Comparison of ENCODE assay signal across 8 cellular contexts in the genomic region with DNA sequence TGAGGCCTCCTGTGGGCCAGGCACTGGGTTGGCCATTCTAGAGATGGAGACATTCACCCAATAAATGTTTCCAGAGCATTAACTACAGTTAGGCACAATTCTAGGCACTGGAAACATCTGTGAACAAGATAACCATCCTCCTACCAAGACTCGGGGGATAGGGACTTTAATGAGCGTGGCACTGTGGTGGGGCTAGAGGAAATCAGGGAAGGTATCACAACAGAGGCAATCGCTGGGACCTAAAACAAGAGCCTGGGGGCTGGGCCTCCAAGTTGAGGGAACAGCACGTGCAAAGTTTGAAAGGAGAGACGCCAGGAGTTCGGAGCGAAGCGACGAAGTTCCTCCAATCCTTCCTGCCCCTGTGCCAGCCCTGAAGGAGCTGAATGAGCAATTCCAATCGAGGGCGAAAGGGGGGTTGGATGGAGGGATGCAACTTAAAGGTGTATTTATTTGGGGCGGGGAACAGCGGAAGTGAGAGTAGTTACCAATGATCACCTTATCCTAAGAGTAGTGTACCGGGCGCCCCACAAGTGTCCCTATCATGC. TPM values are rescaled to one million over a fixed set of nuclear protein-coding genes. Genes with fewer than 3 reads are reported as not detected.
DNase-seq lines count a peak whose midpoint lies in the region; ATAC-seq and TF ChIP-seq lines count a peak whose summit lies in the region.

No MANE protein-coding gene starts in this region.

- no peaks in the 10 kb centered on the region for H3K27me3 Mint-ChIP-seq in activated naive CD8-positive, alpha-beta T cell treated with anti-CD3 and anti-CD28 coated beads, Interleukin-2, amount 10 ng/mL, durations not matched to agents 7 days and 5 days

- TF ChIP-seq CTCF in left ventricle myocardium inferior (IDR thresholded peaks at IDR 0.05; ENCODE audit: borderline replicate concordance) (no peak), tibial nerve (IDR thresholded peaks at IDR 0.05) (no peak), GM20000 (IDR thresholded peaks at IDR 0.05; ENCODE audit: extremely low read depth, missing control alignments) (no peak)

- no peak for TF ChIP-seq POLR2A in tibial nerve (IDR thresholded peaks at IDR 0.05)

- H3K4me3 ChIP-seq in left ventricle myocardium inferior = peak overlapping the region; percentile 79
- peak overlapping the region; percentile 58 to 69 (median 66) for H3K4me3 ChIP-seq in tibial nerve

- H3K27ac ChIP-seq in left ventricle myocardium inferior (replicated peaks) (peak overlapping the region; percentile 87), layer of hippocampus (ENCODE audit: low read depth, low read length) (peak overlapping the region; percentile 88), tibial nerve (peak overlapping the region; percentile 82 to 92 (median 86))

- H3K9me3 ChIP-seq in left ventricle myocardium inferior (replicated peaks) (no peaks in the 10 kb centered on the region), tibial nerve (no peaks in the 10 kb centered on the region)

- no peak for TF ChIP-seq EP300 in tibial nerve (IDR thresholded peaks at IDR 0.05)

- intact Hi-C loops in left ventricle myocardium inferior (cut with micrococcal nuclease) = no loop called here
- intact Hi-C loops in cardiac septum (cut with DNase I) = no loop called here

- ATAC-seq in activated naive CD8-positive, alpha-beta T cell treated with anti-CD3 and anti-CD28 coated beads, Interleukin-2, amount 10 ng/mL, durations not matched to agents 7 days and 5 days (ENCODE audit: low read depth) = peak; percentile 31

- no peaks in the 10 kb centered on the region for H3K9me3 Mint-ChIP-seq in activated naive CD8-positive, alpha-beta T cell treated with anti-CD3 and anti-CD28 coated beads, Interleukin-2, amount 10 ng/mL, durations not matched to agents 7 days and 5 days

- DNase-seq in left ventricle myocardium inferior (no peak), cardiac septum (ENCODE audit: low spot score) (no peak), tibial nerve (ENCODE audit: low spot score in 2 of 2) (peak in 1 of 2 donors; percentile 11), GM20000 (ENCODE audit: low spot score) (no peak), NOMO-1 treated with dmso at 0.1 percent for 144 hours (lab: John Stamatoyannopoulos, UW; ENCODE audit: unreplicated experiment) (no peak), SW480 (ENCODE audit: low spot score) (no peak)
- no peak for DNase-seq in activated naive CD8-positive, alpha-beta T cell treated with anti-CD3 and anti-CD28 coated beads, Interleukin-2, amount 10 ng/mL, durations not matched to agents 7 days and 5 days

- H3K4me1 Mint-ChIP-seq in activated naive CD8-positive, alpha-beta T cell treated with anti-CD3 and anti-CD28 coated beads, Interleukin-2, amount 10 ng/mL, durations not matched to agents 7 days and 5 days = peaks cover 27% of the 10 kb centered on the region

- H3K36me3 Mint-ChIP-seq in activated naive CD8-positive, alpha-beta T cell treated with anti-CD3 and anti-CD28 coated beads, Interleukin-2, amount 10 ng/mL, durations not matched to agents 7 days and 5 days = peaks cover 22% of the 10 kb centered on the region

- H3K36me3 ChIP-seq in left ventricle myocardium inferior = peaks cover 46% of the 10 kb centered on the region
- peaks cover 0 to 67% (median 16%) of the 10 kb centered on the region in 3 donors for H3K36me3 ChIP-seq in tibial nerve

- H3K4me3 Mint-ChIP-seq in activated naive CD8-positive, alpha-beta T cell treated with anti-CD3 and anti-CD28 coated beads, Interleukin-2, amount 10 ng/mL, durations not matched to agents 7 days and 5 days = peak overlapping the region; percentile 93

- H3K27me3 ChIP-seq in left ventricle myocardium inferior (ENCODE audit: low read depth) = no peaks in the 10 kb centered on the region
- no peaks in the 10 kb centered on the region for H3K27me3 ChIP-seq in layer of hippocampus (ENCODE audit: control insufficient read depth, insufficient read depth, low read length)
- no peaks in the 10 kb centered on the region for H3K27me3 ChIP-seq in tibial nerve

- peak overlapping the region; percentile 95 for H3K27ac Mint-ChIP-seq in activated naive CD8-positive, alpha-beta T cell treated with anti-CD3 and anti-CD28 coated beads, Interleukin-2, amount 10 ng/mL, durations not matched to agents 7 days and 5 days

- POLR2A ChIA-PET in activated naive CD8-positive, alpha-beta T cell treated with anti-CD3 and anti-CD28 coated beads, Interleukin-2, amount 10 ng/mL, durations not matched to agents 7 days and 5 days (lab: Charles Lee) = interaction anchor here (0.6 to 2.9 kb wide), 10 partner anchors 8 to 422 kb away, joined by 3 to 19 read pairs (median 5); a partner anchor contains a TSS

- peaks cover 49% of the 10 kb centered on the region for H3K4me1 ChIP-seq in left ventricle myocardium inferior
- peaks cover 0 to 57% (median 29%) of the 10 kb centered on the region in 4 donors for H3K4me1 ChIP-seq in tibial nerve

- 42 to 51% methylated on average over 15 of the region's 15 CpGs for WGBS in tibial nerve, 2 donors

RNA-seq across cellular contexts. Expression of a gene that starts 0.8 kb away (rescaled TPM):
- total RNA-seq in left ventricle myocardium inferior (10.8 TPM), cardiac septum (8.0 TPM), tibial nerve (10 to 100 TPM; 10.8 to 28.2 (median 15.5) TPM)
- total RNA-seq in activated naive CD8-positive, alpha-beta T cell treated with anti-CD3 and anti-CD28 coated beads, Interleukin-2, amount 10 ng/mL, durations not matched to agents 7 days and 5 days = 100 to 1,000 TPM; 131 to 143 TPM

RNA-seq across cellular contexts. Expression of a gene that starts 7.1 kb away (rescaled TPM):
- total RNA-seq in left ventricle myocardium inferior = 71.6 TPM
- total RNA-seq in cardiac septum = 86.3 TPM
- total RNA-seq in activated naive CD8-positive, alpha-beta T cell treated with anti-CD3 and anti-CD28 coated beads, Interleukin-2, amount 10 ng/mL, durations not matched to agents 7 days and 5 days = 10 to 100 TPM; 81.6 to 82.8 TPM
- 100 to 1,000 TPM in 1 of 4 donors, 10 to 100 TPM in 3; 80.2 to 125 (median 93.7) TPM for total RNA-seq in tibial nerve

RNA-seq across cellular contexts. Expression of a gene that starts 17.9 kb away (rescaled TPM):
- total RNA-seq in left ventricle myocardium inferior (0.05 TPM), cardiac septum (0.24 TPM), tibial nerve (1 to 10 TPM in 1 of 4 donors, under 1 TPM in 1, not detected in 2; 0.39 to 2.1 TPM)
- total RNA-seq in activated naive CD8-positive, alpha-beta T cell treated with anti-CD3 and anti-CD28 coated beads, Interleukin-2, amount 10 ng/mL, durations not matched to agents 7 days and 5 days = 1 to 10 TPM; 4.8 to 5.4 TPM

RNA-seq across cellular contexts. Expression of a gene that starts 35.4 kb away (rescaled TPM):
- total RNA-seq in left ventricle myocardium inferior = not detected
- not detected for total RNA-seq in cardiac septum
- under 1 TPM in 1 of 2 experiments, not detected in 1; 0.42 TPM for total RNA-seq in activated naive CD8-positive, alpha-beta T cell treated with anti-CD3 and anti-CD28 coated beads, Interleukin-2, amount 10 ng/mL, durations not matched to agents 7 days and 5 days
- total RNA-seq in tibial nerve = 1 to 10 TPM in 1 of 4 donors, under 1 TPM in 2, not detected in 1; 0.66 to 3.5 (median 0.90) TPM

RNA-seq across cellular contexts. Expression of a gene that starts 49.3 kb away (rescaled TPM):
- total RNA-seq in left ventricle myocardium inferior (not detected), cardiac septum (not detected), tibial nerve (under 1 TPM in 1 of 4 donors, not detected in 3; 0.21 TPM)
- under 1 TPM in 1 of 2 experiments, not detected in 1; 0.14 TPM for total RNA-seq in activated naive CD8-positive, alpha-beta T cell treated with anti-CD3 and anti-CD28 coated beads, Interleukin-2, amount 10 ng/mL, durations not matched to agents 7 days and 5 days

Comparison
In these comparisons a context has a peak if more than half of its experiments do, and no peak if none do; other contexts are left out.
1. RNA of a gene that starts 0.8 kb away (total RNA-seq): 131 to 143 TPM in activated naive CD8-positive, alpha-beta T cell treated with anti-CD3 and anti-CD28 coated beads, Interleukin-2, amount 10 ng/mL, durations not matched to agents 7 days and 5 days; 10.8 to 28.2 TPM in tibial nerve, 10.8 TPM in left ventricle myocardium inferior (single experiment) and 8.0 TPM in cardiac septum (single experiment); every median in the first group is over 4 times any median in the second.
2. Peak in every context shown above with its lines, with median percentiles within 50 percentile points of each other: H3K27ac ChIP-seq.